In genomic region chr12:47226199-47226598, GRCh38 we compare ENCODE assay signal across 1 cellular context.
A peak's percentile ranks its signal among the peaks of the same experiment; 100 is the strongest.
TF ChIP-seq lines count a peak whose summit lies in the region.

No MANE protein-coding gene starts in this region.

TF ChIP-seq in K562, 482 proteins besides CTCF, POLR2A, EP300 and RAD21 (continued from another document):
- no peak for TF ChIP-seq ZNF740 (CRISPR knock-in tag; IDR thresholded peaks at IDR 0.05)
- TF ChIP-seq ZNF740 (tag; IDR thresholded peaks at IDR 0.05), result peak in 1 of 2 experiments; percentile 57; a peak in 1 of 4 replicates
- 0 out of 2 replicates have a peak, but pooled peaks have one; percentile 64 for TF ChIP-seq ZNF592 (IDR thresholded peaks at IDR 0.05)
- peak; percentile 74; the same call in 1 of the 2 replicates for TF ChIP-seq HIVEP1 (CRISPR knock-in tag; IDR thresholded peaks at IDR 0.05)
- peak; percentile 55; the same call in 1 of the 2 replicates for TF ChIP-seq MECOM (CRISPR knock-in tag; IDR thresholded peaks at IDR 0.05)
- TF ChIP-seq DDX20 (tag; IDR thresholded peaks at IDR 0.05; ENCODE audit: low read depth), result peak; percentile 57; the same call in 1 of the 2 replicates
- no peak for TF ChIP-seq MTA1 (IDR thresholded peaks at IDR 0.05; ENCODE audit: borderline replicate concordance)
- TF ChIP-seq CXXC5 (CRISPR knock-in tag; IDR thresholded peaks at IDR 0.05), result 0 out of 2 replicates have a peak, but pooled peaks have one; percentile 24
- TF ChIP-seq PYGO2 (tag; IDR thresholded peaks at IDR 0.05), result peak; percentile 53; the same call in 1 of the 2 replicates
- no peak for TF ChIP-seq NR4A1 (CRISPR knock-in tag; IDR thresholded peaks at IDR 0.05)
- peak; percentile 75; the same call in 1 of the 2 replicates for TF ChIP-seq NR4A1 (tag; IDR thresholded peaks at IDR 0.05)
- no peak for TF ChIP-seq ZNF511 (CRISPR knock-in tag; IDR thresholded peaks at IDR 0.05)
- TF ChIP-seq MCM5 (IDR thresholded peaks at IDR 0.05; ENCODE audit: low read depth), result no peak
- TF ChIP-seq DACH1 (IDR thresholded peaks at IDR 0.05; ENCODE audit: partially characterized antibody), result no peak
- TF ChIP-seq PTRF (tag; IDR thresholded peaks at IDR 0.05), result peak; percentile 74; the same call in 1 of the 2 replicates
- TF ChIP-seq PTTG1 (tag; IDR thresholded peaks at IDR 0.05; ENCODE audit: low read depth), result peak; percentile 83
- TF ChIP-seq SUPT5H (IDR thresholded peaks at IDR 0.05), result no peak
- no peak for TF ChIP-seq NR2C1 (IDR thresholded peaks at IDR 0.05)
- TF ChIP-seq NR2C1 (tag; IDR thresholded peaks at IDR 0.05), result peak; percentile 71
- TF ChIP-seq SMAD4 (CRISPR knock-in tag; conservative IDR thresholded peaks at IDR 0.05), result peak; percentile 71
- peak; percentile 26; the same call in 1 of the 2 replicates for TF ChIP-seq ILK (tag; IDR thresholded peaks at IDR 0.05; ENCODE audit: borderline replicate concordance, low read depth)
- TF ChIP-seq TRIM25 (IDR thresholded peaks at IDR 0.05; ENCODE audit: borderline replicate concordance), result no peak
- 0 out of 2 replicates have a peak, but pooled peaks have one; percentile 51 for TF ChIP-seq ZNF766 (CRISPR knock-in tag; conservative IDR thresholded peaks at IDR 0.05)
- TF ChIP-seq DMBX1 (CRISPR knock-in tag; IDR thresholded peaks at IDR 0.05; ENCODE audit: borderline replicate concordance), result 0 out of 2 replicates have a peak, but pooled peaks have one; percentile 29
- TF ChIP-seq SRSF7 (optimal IDR thresholded peaks at IDR 0.05; ENCODE audit: low read depth, low read length), result no peak
- no peak for TF ChIP-seq ZNF408 (CRISPR knock-in tag; IDR thresholded peaks at IDR 0.05; ENCODE audit: low read depth)
